Comparison of ENCODE assay signal across 1 cellular context in the genomic region with DNA sequence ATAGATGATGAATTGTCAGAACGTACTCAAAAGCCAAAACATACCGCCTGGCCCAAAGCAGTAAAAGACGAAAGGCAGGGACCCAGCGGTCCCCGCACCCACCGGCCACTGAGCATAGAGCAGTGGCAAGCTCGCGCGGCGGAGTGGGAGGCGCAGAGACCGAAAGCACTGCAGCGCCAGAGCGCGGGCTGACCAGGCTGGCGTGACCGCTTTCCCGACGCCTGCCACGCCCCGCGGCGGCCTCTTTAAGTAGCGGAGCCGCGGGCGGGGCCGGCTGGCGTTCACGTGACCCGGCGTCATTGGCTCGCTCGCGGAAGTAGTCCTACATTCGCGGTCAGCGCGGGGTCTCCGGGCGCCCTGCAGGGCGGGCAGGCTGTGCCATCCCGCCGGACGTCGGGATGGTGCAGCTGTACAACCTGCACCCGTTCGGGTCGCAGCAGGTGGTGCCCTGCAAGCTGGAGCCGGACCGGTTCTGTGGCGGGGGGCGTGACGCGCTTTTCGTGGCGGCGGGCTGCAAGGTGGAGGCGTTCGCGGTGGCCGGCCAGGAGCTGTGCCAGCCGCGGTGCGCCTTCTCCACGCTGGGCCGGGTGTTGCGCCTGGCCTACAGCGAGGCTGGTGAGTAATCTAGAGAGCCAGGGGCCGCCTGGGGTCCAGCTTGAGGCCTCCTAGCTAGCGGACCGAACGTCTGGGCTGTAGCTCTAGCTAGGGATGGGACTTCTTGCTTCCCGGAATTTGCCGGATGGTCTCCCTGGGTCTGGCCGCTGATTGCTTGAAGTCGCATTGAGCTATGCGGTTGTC.
TF ChIP-seq lines count a peak whose summit lies in the region.

A gene with protein sequence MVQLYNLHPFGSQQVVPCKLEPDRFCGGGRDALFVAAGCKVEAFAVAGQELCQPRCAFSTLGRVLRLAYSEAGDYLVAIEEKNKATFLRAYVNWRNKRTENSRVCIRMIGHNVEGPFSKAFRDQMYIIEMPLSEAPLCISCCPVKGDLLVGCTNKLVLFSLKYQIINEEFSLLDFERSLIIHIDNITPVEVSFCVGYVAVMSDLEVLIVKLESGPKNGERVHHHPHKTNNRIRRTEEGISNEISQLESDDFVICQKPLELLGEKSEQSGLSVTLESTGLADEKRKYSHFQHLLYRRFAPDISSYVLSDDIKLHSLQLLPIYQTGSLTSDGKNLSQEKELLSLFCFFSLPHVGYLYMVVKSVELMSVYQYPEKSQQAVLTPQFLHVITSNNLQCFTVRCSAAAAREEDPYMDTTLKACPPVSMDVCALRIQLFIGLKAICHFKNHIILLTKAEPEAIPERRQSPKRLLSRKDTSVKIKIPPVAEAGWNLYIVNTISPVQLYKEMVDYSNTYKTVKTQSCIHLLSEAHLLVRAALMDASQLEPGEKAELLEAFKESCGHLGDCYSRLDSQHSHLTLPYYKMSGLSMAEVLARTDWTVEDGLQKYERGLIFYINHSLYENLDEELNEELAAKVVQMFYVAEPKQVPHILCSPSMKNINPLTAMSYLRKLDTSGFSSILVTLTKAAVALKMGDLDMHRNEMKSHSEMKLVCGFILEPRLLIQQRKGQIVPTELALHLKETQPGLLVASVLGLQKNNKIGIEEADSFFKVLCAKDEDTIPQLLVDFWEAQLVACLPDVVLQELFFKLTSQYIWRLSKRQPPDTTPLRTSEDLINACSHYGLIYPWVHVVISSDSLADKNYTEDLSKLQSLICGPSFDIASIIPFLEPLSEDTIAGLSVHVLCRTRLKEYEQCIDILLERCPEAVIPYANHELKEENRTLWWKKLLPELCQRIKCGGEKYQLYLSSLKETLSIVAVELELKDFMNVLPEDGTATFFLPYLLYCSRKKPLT (plus strand): TSS at position 313 of the 798 bp plus-strand sequence. CDS start 86 bp downstream, at position 399.

TF ChIP-seq in HepG2, 621 proteins besides CTCF, POLR2A, EP300 and RAD21 (continued from another document and continues in another):
- TF ChIP-seq, protein P1, sequence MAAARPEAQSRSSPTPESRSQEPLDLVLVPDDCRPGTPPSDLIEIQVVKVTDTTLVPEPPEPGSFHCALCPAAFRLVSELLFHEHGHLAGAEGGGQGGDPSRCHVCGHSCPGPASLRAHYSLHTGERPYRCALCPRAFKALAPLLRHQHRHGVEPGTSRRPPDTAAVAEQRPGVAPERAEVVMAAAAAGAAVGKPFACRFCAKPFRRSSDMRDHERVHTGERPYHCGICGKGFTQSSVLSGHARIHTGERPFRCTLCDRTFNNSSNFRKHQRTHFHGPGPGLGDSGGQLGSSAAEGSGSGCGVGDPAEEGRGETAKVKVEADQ (CRISPR knock-in tag; IDR thresholded peaks at IDR 0.05; ENCODE audit: borderline replicate concordance) = peak; percentile 73; the same call in 1 of the 2 replicates
- TF ChIP-seq, protein P2, sequence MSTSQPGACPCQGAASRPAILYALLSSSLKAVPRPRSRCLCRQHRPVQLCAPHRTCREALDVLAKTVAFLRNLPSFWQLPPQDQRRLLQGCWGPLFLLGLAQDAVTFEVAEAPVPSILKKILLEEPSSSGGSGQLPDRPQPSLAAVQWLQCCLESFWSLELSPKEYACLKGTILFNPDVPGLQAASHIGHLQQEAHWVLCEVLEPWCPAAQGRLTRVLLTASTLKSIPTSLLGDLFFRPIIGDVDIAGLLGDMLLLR (CRISPR knock-in tag; IDR thresholded peaks at IDR 0.05) = peak; percentile 90; the same call in 1 of the 2 replicates
- TF ChIP-seq, protein P3, sequence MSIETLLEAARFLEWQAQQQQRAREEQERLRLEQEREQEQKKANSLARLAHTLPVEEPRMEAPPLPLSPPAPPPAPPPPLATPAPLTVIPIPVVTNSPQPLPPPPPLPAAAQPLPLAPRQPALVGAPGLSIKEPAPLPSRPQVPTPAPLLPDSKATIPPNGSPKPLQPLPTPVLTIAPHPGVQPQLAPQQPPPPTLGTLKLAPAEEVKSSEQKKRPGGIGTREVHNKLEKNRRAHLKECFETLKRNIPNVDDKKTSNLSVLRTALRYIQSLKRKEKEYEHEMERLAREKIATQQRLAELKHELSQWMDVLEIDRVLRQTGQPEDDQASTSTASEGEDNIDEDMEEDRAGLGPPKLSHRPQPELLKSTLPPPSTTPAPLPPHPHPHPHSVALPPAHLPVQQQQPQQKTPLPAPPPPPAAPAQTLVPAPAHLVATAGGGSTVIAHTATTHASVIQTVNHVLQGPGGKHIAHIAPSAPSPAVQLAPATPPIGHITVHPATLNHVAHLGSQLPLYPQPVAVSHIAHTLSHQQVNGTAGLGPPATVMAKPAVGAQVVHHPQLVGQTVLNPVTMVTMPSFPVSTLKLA (IDR thresholded peaks at IDR 0.05) = 0 out of 2 replicates have a peak, but pooled peaks have one; percentile 14
- peak; percentile 83; the same call in 1 of the 2 replicates for TF ChIP-seq KDM3A (CRISPR knock-in tag; IDR thresholded peaks at IDR 0.05; ENCODE audit: low read depth)
- TF ChIP-seq HOXA5 (CRISPR knock-in tag; IDR thresholded peaks at IDR 0.05) = no peak; the same call in none of the 2 replicates
- TF ChIP-seq MTA1 (CRISPR knock-in tag; IDR thresholded peaks at IDR 0.05; ENCODE audit: borderline replicate concordance) = peak; percentile 55; the same call in 1 of the 2 replicates
- TF ChIP-seq CENPX (CRISPR knock-in tag; IDR thresholded peaks at IDR 0.05) = no peak
- TF ChIP-seq ZNF260 (CRISPR knock-in tag; IDR thresholded peaks at IDR 0.05; ENCODE audit: borderline replicate concordance, low read depth) = 0 out of 2 replicates have a peak, but pooled peaks have one; percentile 31
- TF ChIP-seq ZNF138 (CRISPR knock-in tag; IDR thresholded peaks at IDR 0.05; ENCODE audit: low read depth) = 0 out of 2 replicates have a peak, but pooled peaks have one; percentile 60
- TF ChIP-seq, protein P4, sequence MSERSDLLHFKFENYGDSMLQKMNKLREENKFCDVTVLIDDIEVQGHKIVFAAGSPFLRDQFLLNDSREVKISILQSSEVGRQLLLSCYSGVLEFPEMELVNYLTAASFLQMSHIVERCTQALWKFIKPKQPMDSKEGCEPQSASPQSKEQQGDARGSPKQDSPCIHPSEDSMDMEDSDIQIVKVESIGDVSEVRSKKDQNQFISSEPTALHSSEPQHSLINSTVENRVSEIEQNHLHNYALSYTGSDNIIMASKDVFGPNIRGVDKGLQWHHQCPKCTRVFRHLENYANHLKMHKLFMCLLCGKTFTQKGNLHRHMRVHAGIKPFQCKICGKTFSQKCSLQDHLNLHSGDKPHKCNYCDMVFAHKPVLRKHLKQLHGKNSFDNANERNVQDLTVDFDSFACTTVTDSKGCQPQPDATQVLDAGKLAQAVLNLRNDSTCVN (CRISPR knock-in tag; IDR thresholded peaks at IDR 0.05; ENCODE audit: borderline replicate concordance) = peak; percentile 67; the same call in 1 of the 2 replicates
- no peak for TF ChIP-seq ZNF839 (CRISPR knock-in tag; IDR thresholded peaks at IDR 0.05; ENCODE audit: borderline replicate concordance)
- TF ChIP-seq RBM39 (IDR thresholded peaks at IDR 0.05; ENCODE audit: low read depth, low read length, poor library complexity, severe bottlenecking) = peak; percentile 92
- 0 out of 2 replicates have a peak, but pooled peaks have one; percentile 4 for TF ChIP-seq ZNF30 (CRISPR knock-in tag; IDR thresholded peaks at IDR 0.05)
- no peak for TF ChIP-seq NFIB (CRISPR knock-in tag; IDR thresholded peaks at IDR 0.05; ENCODE audit: borderline replicate concordance)
- TF ChIP-seq FOXP1 (IDR thresholded peaks at IDR 0.05) = no peak
- TF ChIP-seq FOXP1 (CRISPR knock-in tag; IDR thresholded peaks at IDR 0.05) = no peak; the same call in 1 of the 2 replicates
- TF ChIP-seq, protein P5, sequence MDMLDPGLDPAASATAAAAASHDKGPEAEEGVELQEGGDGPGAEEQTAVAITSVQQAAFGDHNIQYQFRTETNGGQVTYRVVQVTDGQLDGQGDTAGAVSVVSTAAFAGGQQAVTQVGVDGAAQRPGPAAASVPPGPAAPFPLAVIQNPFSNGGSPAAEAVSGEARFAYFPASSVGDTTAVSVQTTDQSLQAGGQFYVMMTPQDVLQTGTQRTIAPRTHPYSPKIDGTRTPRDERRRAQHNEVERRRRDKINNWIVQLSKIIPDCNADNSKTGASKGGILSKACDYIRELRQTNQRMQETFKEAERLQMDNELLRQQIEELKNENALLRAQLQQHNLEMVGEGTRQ (IDR thresholded peaks at IDR 0.05; ENCODE audit: low read depth, low read length) = peak; percentile 78
- TF ChIP-seq, protein P5 (CRISPR knock-in tag; IDR thresholded peaks at IDR 0.05; ENCODE audit: borderline replicate concordance) = peak; percentile 95; the same call in 1 of the 2 replicates
- no peak for TF ChIP-seq NR1H2 (CRISPR knock-in tag; IDR thresholded peaks at IDR 0.05; ENCODE audit: borderline replicate concordance, low read depth)
- no peak for TF ChIP-seq CEBPB (IDR thresholded peaks at IDR 0.05; ENCODE audit: borderline replicate concordance, low read depth, low read length)
- TF ChIP-seq, protein P6, sequence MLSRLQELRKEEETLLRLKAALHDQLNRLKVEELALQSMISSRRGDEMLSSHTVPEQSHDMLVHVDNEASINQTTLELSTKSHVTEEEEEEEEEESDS (CRISPR knock-in tag; IDR thresholded peaks at IDR 0.05; ENCODE audit: borderline replicate concordance) = 0 out of 2 replicates have a peak, but pooled peaks have one; percentile 74
- TF ChIP-seq ATF7-NPFF (CRISPR knock-in tag; IDR thresholded peaks at IDR 0.05; ENCODE audit: low read depth) = peak; percentile 86
- TF ChIP-seq, protein P7, sequence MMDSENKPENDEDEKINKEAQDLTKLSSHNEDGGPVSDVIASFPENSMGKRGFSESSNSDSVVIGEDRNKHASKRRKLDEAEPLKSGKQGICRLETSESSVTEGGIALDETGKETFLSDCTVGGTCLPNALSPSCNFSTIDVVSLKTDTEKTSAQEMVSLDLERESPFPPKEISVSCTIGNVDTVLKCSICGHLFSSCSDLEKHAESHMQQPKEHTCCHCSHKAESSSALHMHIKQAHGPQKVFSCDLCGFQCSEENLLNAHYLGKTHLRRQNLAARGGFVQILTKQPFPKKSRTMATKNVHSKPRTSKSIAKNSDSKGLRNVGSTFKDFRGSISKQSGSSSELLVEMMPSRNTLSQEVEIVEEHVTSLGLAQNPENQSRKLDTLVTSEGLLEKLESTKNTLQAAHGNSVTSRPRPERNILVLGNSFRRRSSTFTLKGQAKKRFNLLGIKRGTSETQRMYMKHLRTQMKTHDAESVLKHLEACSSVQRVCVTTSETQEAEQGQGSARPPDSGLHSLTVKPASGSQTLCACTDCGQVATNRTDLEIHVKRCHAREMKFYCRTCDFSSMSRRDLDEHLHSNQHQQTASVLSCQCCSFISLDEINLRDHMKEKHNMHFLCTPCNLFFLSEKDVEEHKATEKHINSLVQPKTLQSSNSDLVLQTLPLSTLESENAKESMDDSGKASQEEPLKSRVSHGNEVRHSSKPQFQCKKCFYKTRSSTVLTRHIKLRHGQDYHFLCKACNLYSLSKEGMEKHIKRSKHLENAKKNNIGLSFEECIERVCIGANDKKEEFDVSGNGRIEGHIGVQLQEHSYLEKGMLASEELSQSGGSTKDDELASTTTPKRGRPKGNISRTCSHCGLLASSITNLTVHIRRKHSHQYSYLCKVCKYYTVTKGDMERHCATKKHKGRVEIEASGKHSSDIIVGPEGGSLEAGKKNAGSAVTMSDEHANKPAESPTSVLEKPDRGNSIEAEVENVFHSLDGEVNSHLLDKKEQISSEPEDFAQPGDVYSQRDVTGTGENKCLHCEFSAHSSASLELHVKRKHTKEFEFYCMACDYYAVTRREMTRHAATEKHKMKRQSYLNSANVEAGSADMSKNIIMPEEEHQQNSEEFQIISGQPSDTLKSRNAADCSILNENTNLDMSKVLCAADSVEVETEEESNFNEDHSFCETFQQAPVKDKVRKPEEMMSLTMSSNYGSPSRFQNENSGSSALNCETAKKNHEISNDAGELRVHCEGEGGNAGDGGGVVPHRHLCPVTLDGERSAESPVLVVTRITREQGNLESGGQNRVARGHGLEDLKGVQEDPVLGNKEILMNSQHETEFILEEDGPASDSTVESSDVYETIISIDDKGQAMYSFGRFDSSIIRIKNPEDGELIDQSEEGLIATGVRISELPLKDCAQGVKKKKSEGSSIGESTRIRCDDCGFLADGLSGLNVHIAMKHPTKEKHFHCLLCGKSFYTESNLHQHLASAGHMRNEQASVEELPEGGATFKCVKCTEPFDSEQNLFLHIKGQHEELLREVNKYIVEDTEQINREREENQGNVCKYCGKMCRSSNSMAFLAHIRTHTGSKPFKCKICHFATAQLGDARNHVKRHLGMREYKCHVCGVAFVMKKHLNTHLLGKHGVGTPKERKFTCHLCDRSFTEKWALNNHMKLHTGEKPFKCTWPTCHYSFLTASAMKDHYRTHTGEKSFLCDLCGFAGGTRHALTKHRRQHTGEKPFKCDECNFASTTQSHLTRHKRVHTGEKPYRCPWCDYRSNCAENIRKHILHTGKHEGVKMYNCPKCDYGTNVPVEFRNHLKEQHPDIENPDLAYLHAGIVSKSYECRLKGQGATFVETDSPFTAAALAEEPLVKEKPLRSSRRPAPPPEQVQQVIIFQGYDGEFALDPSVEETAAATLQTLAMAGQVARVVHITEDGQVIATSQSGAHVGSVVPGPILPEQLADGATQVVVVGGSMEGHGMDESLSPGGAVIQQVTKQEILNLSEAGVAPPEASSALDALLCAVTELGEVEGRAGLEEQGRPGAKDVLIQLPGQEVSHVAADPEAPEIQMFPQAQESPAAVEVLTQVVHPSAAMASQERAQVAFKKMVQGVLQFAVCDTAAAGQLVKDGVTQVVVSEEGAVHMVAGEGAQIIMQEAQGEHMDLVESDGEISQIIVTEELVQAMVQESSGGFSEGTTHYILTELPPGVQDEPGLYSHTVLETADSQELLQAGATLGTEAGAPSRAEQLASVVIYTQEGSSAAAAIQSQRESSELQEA (CRISPR knock-in tag; IDR thresholded peaks at IDR 0.05; ENCODE audit: not compliant biosample characterization) = peak; percentile 82
- TF ChIP-seq, protein P8, sequence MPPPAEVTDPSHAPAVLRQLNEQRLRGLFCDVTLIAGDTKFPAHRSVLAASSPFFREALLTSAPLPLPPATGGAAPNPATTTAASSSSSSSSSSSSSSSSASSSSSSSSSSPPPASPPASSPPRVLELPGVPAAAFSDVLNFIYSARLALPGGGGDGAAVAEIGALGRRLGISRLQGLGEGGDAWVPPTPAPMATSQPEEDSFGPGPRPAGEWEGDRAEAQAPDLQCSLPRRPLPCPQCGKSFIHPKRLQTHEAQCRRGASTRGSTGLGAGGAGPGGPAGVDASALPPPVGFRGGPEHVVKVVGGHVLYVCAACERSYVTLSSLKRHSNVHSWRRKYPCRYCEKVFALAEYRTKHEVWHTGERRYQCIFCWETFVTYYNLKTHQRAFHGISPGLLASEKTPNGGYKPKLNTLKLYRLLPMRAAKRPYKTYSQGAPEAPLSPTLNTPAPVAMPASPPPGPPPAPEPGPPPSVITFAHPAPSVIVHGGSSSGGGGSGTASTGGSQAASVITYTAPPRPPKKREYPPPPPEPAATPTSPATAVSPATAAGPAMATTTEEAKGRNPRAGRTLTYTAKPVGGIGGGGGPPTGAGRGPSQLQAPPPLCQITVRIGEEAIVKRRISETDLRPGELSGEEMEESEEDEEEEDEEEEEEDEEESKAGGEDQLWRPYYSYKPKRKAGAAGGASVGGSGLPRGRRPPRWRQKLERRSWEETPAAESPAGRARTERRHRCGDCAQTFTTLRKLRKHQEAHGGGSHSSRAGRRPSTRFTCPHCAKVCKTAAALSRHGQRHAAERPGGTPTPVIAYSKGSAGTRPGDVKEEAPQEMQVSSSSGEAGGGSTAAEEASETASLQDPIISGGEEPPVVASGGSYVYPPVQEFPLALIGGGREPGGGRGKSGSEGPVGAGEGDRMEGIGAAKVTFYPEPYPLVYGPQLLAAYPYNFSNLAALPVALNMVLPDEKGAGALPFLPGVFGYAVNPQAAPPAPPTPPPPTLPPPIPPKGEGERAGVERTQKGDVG (CRISPR knock-in tag; IDR thresholded peaks at IDR 0.05; ENCODE audit: borderline replicate concordance) = peak; percentile 88; the same call in 1 of the 2 replicates
- peak; percentile 74; the same call in 1 of the 2 replicates for TF ChIP-seq ZNF768 (CRISPR knock-in tag; IDR thresholded peaks at IDR 0.05)
